In genomic region chr2:229860334-229860733, GRCh38 we compare ENCODE assay signal across 1 cellular context.
A peak's percentile ranks its signal among the peaks of the same experiment; 100 is the strongest.
TF ChIP-seq lines count a peak whose summit lies in the region.

No MANE protein-coding gene starts in this region.

TF ChIP-seq in K562, 482 proteins besides CTCF, POLR2A, EP300 and RAD21 (continued from another document):
- TF ChIP-seq E4F1 (CRISPR knock-in tag; IDR thresholded peaks at IDR 0.05; ENCODE audit: borderline replicate concordance) (no peak), ZHX1 (conservative IDR thresholded peaks at IDR 0.05; ENCODE audit: low read length) (no peak), ATF2 (CRISPR knock-in tag; IDR thresholded peaks at IDR 0.05) (no peak), KHSRP (IDR thresholded peaks at IDR 0.05) (no peak), GATAD2A (IDR thresholded peaks at IDR 0.05) (no peak), NCOR1 (IDR thresholded peaks at IDR 0.05) (no peak), ZNF184 (CRISPR knock-in tag; IDR thresholded peaks at IDR 0.05) (no peak), ZNF668 (CRISPR knock-in tag; IDR thresholded peaks at IDR 0.05) (no peak), PML (IDR thresholded peaks at IDR 0.05; ENCODE audit: low read length) (no peak), CBX1 (IDR thresholded peaks at IDR 0.05; ENCODE audit: low read depth) (no peak), ZNF232 (CRISPR knock-in tag; IDR thresholded peaks at IDR 0.05) (no peak), SIRT6 (IDR thresholded peaks at IDR 0.05; ENCODE audit: low read depth, low read length) (no peak), THAP7 (CRISPR knock-in tag; IDR thresholded peaks at IDR 0.05) (no peak), MAFF (IDR thresholded peaks at IDR 0.05; ENCODE audit: low read length) (peak; percentile 65), C11orf30 (IDR thresholded peaks at IDR 0.05; ENCODE audit: low read depth) (peak; percentile 35; the same call in 1 of the 2 replicates), IRF2 (CRISPR knock-in tag; IDR thresholded peaks at IDR 0.05) (no peak), NFIX (CRISPR knock-in tag; IDR thresholded peaks at IDR 0.05; ENCODE audit: low read depth) (no peak)
TF ChIP-seq in K562: peak in this region for 5.
